Comparison of ENCODE assay signal across 13 cellular contexts in genomic region chr16:67185866-67186134, GRCh38. TPM values are rescaled to one million over a fixed set of nuclear protein-coding genes. Genes with fewer than 3 reads are reported as not detected.
A peak's percentile ranks its signal among the peaks of the same experiment; 100 is the strongest.
DNase-seq lines count a peak whose midpoint lies in the region; ATAC-seq and TF ChIP-seq lines count a peak whose summit lies in the region.
"Had no signal": no experiment of that assay in that cellular context is flagged by ENCODE, and none has a peak within 500 bp of the region (broad histone marks: within the 10 kb centered on the region; RNA-seq: fewer than 3 reads in every experiment).

No MANE protein-coding gene starts in this region.

- H3K4me1 ChIP-seq in PC-3 (ENCODE audit: insufficient read depth, low read length) (peaks cover 38% of the 10 kb centered on the region), hepatocyte (ENCODE audit: insufficient read depth) (peaks cover 11% of the 10 kb centered on the region)

- POLR2A ChIA-PET in PC-3 (lab: Charles Lee; ENCODE audit: unreplicated experiment), result no interaction called here

- TF ChIP-seq CTCF in PC-3 (conservative IDR thresholded peaks at IDR 0.05; ENCODE audit: low read depth, low read length), result no peak
- no peak for TF ChIP-seq CTCF in hepatocyte (IDR thresholded peaks at IDR 0.05; ENCODE audit: poor library complexity)

- no peaks in the 10 kb centered on the region for H3F3A ChIP-seq in PC-3 (ENCODE audit: low read length, unreplicated experiment)

- H3K36me3 ChIP-seq in PC-3 (ENCODE audit: low read depth, low read length) (no peaks in the 10 kb centered on the region), hepatocyte (replicated peaks; ENCODE audit: insufficient read depth, low read depth) (no peaks in the 10 kb centered on the region)
- H3K36me3 ChIP-seq: thoracic aorta had no signal

- peaks cover 2% of the 10 kb centered on the region for H3K36me3 Mint-ChIP-seq in activated naive CD4-positive, alpha-beta T cell treated with anti-CD3 and anti-CD28 coated beads, Interleukin-2, amount 10 ng/mL, durations not matched to agents 7 days and 5 days
- no peaks in the 10 kb centered on the region for H3K36me3 Mint-ChIP-seq in activated naive CD4-positive, alpha-beta T cell treated with anti-CD3 and anti-CD28 coated beads, Interleukin-2, amount 50 U/mL, for 72 hours
- peaks cover 7% of the 10 kb centered on the region for H3K36me3 Mint-ChIP-seq in stimulated activated effector memory CD8-positive, alpha-beta T cell treated with anti-CD3 and anti-CD28 coated beads, Interleukin-12 subunit alpha, Interleukin-12 subunit beta, amount 100 ng/mL, for 72 hours

- H3K9me3 ChIP-seq in PC-3 (ENCODE audit: low read length) (no peaks in the 10 kb centered on the region), hepatocyte (ENCODE audit: low read depth) (no peaks in the 10 kb centered on the region)
- H3K9me3 ChIP-seq: body of pancreas, thoracic aorta had no signal

- H2AFZ ChIP-seq in PC-3 (ENCODE audit: low read length), result no peak overlapping the region
- H2AFZ ChIP-seq in hepatocyte, result no peak overlapping the region

- peak overlapping the region; percentile 89 for H3K4me2 ChIP-seq in PC-3 (ENCODE audit: low read length)
- peak overlapping the region; percentile 87 for H3K4me2 ChIP-seq in hepatocyte

- no peaks in the 10 kb centered on the region for H3K9me3 Mint-ChIP-seq in activated naive CD4-positive, alpha-beta T cell treated with anti-CD3 and anti-CD28 coated beads, Interleukin-2, amount 10 ng/mL, durations not matched to agents 7 days and 5 days
- H3K9me3 Mint-ChIP-seq in activated naive CD4-positive, alpha-beta T cell treated with anti-CD3 and anti-CD28 coated beads, Interleukin-2, amount 50 U/mL, for 72 hours, result no peaks in the 10 kb centered on the region
- H3K9me3 Mint-ChIP-seq in stimulated activated effector memory CD8-positive, alpha-beta T cell treated with anti-CD3 and anti-CD28 coated beads, Interleukin-12 subunit alpha, Interleukin-12 subunit beta, amount 100 ng/mL, for 72 hours, result no peaks in the 10 kb centered on the region
- H3K9me3 Mint-ChIP-seq: effector memory CD8-positive, alpha-beta T cell had no signal

- BruUV-seq in PC-3 (replicated peaks; lab: Mats Ljungman, UMichigan), result no TSS peak

- H3K27ac Mint-ChIP-seq in activated naive CD4-positive, alpha-beta T cell treated with anti-CD3 and anti-CD28 coated beads, Interleukin-2, amount 10 ng/mL, durations not matched to agents 7 days and 5 days, result no peak overlapping the region
- H3K27ac Mint-ChIP-seq in activated naive CD4-positive, alpha-beta T cell treated with anti-CD3 and anti-CD28 coated beads, Interleukin-2, amount 50 U/mL, for 72 hours, result no peak overlapping the region
- H3K27ac Mint-ChIP-seq in stimulated activated effector memory CD8-positive, alpha-beta T cell treated with anti-CD3 and anti-CD28 coated beads, Interleukin-12 subunit alpha, Interleukin-12 subunit beta, amount 100 ng/mL, for 72 hours, result peak overlapping the region; percentile 52

- H3K4me3 ChIP-seq in PC-3 (ENCODE audit: low read length), result peak overlapping the region; percentile 79; the same call in 1 of the 2 replicates
- no peak overlapping the region for H3K4me3 ChIP-seq in hepatocyte
- H3K4me3 ChIP-seq: body of pancreas, GM12878 had no signal

- no peak overlapping the region for H3K27ac ChIP-seq in PC-3 (ENCODE audit: low read length)
- H3K27ac ChIP-seq in hepatocyte, result no peak overlapping the region
- H3K27ac ChIP-seq: body of pancreas, thoracic aorta had no signal

- H4K20me1 ChIP-seq in PC-3 (ENCODE audit: low read length) (no peaks in the 10 kb centered on the region), hepatocyte (ENCODE audit: insufficient read depth, poor library complexity, severe bottlenecking) (no peaks in the 10 kb centered on the region)

- WGBS in hepatocyte (ENCODE audit: low lambda C conversion rate, missing lambda C conversion rate), result 62% methylated on average over 3 of the region's 3 CpGs

- H3K4me3 Mint-ChIP-seq in activated naive CD4-positive, alpha-beta T cell treated with anti-CD3 and anti-CD28 coated beads, Interleukin-2, amount 10 ng/mL, durations not matched to agents 7 days and 5 days, result peak overlapping the region; percentile 74
- no peak overlapping the region for H3K4me3 Mint-ChIP-seq in stimulated activated effector memory CD8-positive, alpha-beta T cell treated with anti-CD3 and anti-CD28 coated beads, Interleukin-12 subunit alpha, Interleukin-12 subunit beta, amount 100 ng/mL, for 72 hours
- H3K4me3 Mint-ChIP-seq: effector memory CD8-positive, alpha-beta T cell had no signal

- ATAC-seq in activated naive CD4-positive, alpha-beta T cell treated with anti-CD3 and anti-CD28 coated beads, Interleukin-2, amount 50 U/mL, for 72 hours, result no peak
- ATAC-seq in PC-3, result no peak
- ATAC-seq in stimulated activated effector memory CD8-positive, alpha-beta T cell treated with anti-CD3 and anti-CD28 coated beads, Interleukin-12 subunit alpha, Interleukin-12 subunit beta, amount 100 ng/mL, for 72 hours, result no peak

- H3K27me3 Mint-ChIP-seq in activated naive CD4-positive, alpha-beta T cell treated with anti-CD3 and anti-CD28 coated beads, Interleukin-2, amount 10 ng/mL, durations not matched to agents 7 days and 5 days, result peaks cover 35% of the 10 kb centered on the region
- H3K27me3 Mint-ChIP-seq: effector memory CD8-positive, alpha-beta T cell had no signal

- H3K9me2 ChIP-seq in PC-3 (replicated peaks; ENCODE audit: low read length) (no peaks in the 10 kb centered on the region), hepatocyte (replicated peaks; ENCODE audit: insufficient read depth) (no peaks in the 10 kb centered on the region)

- CTCF ChIA-PET in activated naive CD4-positive, alpha-beta T cell treated with anti-CD3 and anti-CD28 coated beads, Interleukin-2, amount 10 ng/mL, durations not matched to agents 7 days and 5 days (lab: Charles Lee), result interaction anchor here (0.9 to 4.9 kb wide), 21 partner anchors 8 to 290 kb away, joined by 3 to 43 read pairs (median 7); partner anchors contain the start of genes B3GNT9, ELMO3, FBXL8 and FHOD1
- CTCF ChIA-PET in PC-3 (lab: Charles Lee), result interaction anchor here (1.2 to 1.5 kb wide), 2 partner anchors 70 to 168 kb away, joined by 3 to 5 read pairs; no protein-coding TSS in a partner anchor

- intact Hi-C loops in PC-3 (cut with micrococcal nuclease), result loop anchor here (1.0 kb wide), 1 partner anchor 231 kb away; no protein-coding TSS in a partner anchor

- H3K9ac ChIP-seq in PC-3 (ENCODE audit: low read length), result no peak overlapping the region

- H3K27me3 ChIP-seq in PC-3 (ENCODE audit: low read length) (no peaks in the 10 kb centered on the region), hepatocyte (no peaks in the 10 kb centered on the region)
- H3K27me3 ChIP-seq: body of pancreas had no signal

- no peak for DNase-seq in activated naive CD4-positive, alpha-beta T cell treated with anti-CD3 and anti-CD28 coated beads, Interleukin-2, amount 10 ng/mL, durations not matched to agents 7 days and 5 days
- DNase-seq in activated naive CD4-positive, alpha-beta T cell treated with anti-CD3 and anti-CD28 coated beads, Interleukin-2, amount 50 U/mL, for 72 hours (ENCODE audit: low spot score in 2 of 2), result no peak
- DNase-seq in PC-3 (no peak), hepatocyte (ENCODE audit: low spot score) (no peak), NK-92 (lab: John Stamatoyannopoulos, UW; ENCODE audit: unreplicated experiment) (no peak), ecto neural progenitor cell (ENCODE audit: low spot score) (no peak), dedifferentiated amniotic fluid mesenchymal stem cell (ENCODE audit: extremely low spot score) (no peak)
- no peak for DNase-seq in stimulated activated effector memory CD8-positive, alpha-beta T cell treated with anti-CD3 and anti-CD28 coated beads, Interleukin-12 subunit alpha, Interleukin-12 subunit beta, amount 100 ng/mL, for 72 hours (ENCODE audit: low spot score in 2 of 2)
- DNase-seq: NCI-H446 treated with DMSO at 0.1 percent for 48 hours had no signal

- peaks cover 16% of the 10 kb centered on the region for H3K4me1 Mint-ChIP-seq in activated naive CD4-positive, alpha-beta T cell treated with anti-CD3 and anti-CD28 coated beads, Interleukin-2, amount 10 ng/mL, durations not matched to agents 7 days and 5 days
- H3K4me1 Mint-ChIP-seq in stimulated activated effector memory CD8-positive, alpha-beta T cell treated with anti-CD3 and anti-CD28 coated beads, Interleukin-12 subunit alpha, Interleukin-12 subunit beta, amount 100 ng/mL, for 72 hours, result peaks cover 15% of the 10 kb centered on the region

- peaks cover 22% of the 10 kb centered on the region for H3K79me2 ChIP-seq in PC-3 (ENCODE audit: low read length)
- H3K79me2 ChIP-seq in hepatocyte, result peaks cover 12% of the 10 kb centered on the region

RNA-seq across cellular contexts. Expression of gene MATCAP1, which starts 2.0 kb away (rescaled TPM):
- 10 to 100 TPM; 26.3 to 63.5 TPM for total RNA-seq in activated naive CD4-positive, alpha-beta T cell treated with anti-CD3 and anti-CD28 coated beads, Interleukin-2, amount 50 U/mL, for 72 hours
- total RNA-seq in PC-3 (2014; rRNA removed) (22.6 and 29.6 TPM in 2 replicates), hepatocyte (22.3 and 24.8 TPM in 2 replicates)
- polyA plus RNA-seq in hepatocyte, result 25.4 and 38.5 TPM in 2 replicates

RNA-seq across cellular contexts. Expression of gene EXOC3L1, which starts 4.1 kb away (rescaled TPM):
- total RNA-seq in activated naive CD4-positive, alpha-beta T cell treated with anti-CD3 and anti-CD28 coated beads, Interleukin-2, amount 50 U/mL, for 72 hours, result under 1 TPM in 1 of 2 donors, not detected in 1; 0.36 TPM
- total RNA-seq in PC-3 (2014; rRNA removed), result not detected in 2 replicates
- 0.33 and 3.3 TPM in 2 replicates for total RNA-seq in hepatocyte
- polyA plus RNA-seq in hepatocyte, result 2.0 and 2.6 TPM in 2 replicates
- total RNA-seq: GM12878 had no signal

RNA-seq across cellular contexts. Expression of gene E2F4, which starts 6.2 kb away (rescaled TPM):
- 100 to 1,000 TPM in 1 of 2 donors, 10 to 100 TPM in 1; 71.7 to 104 TPM for total RNA-seq in activated naive CD4-positive, alpha-beta T cell treated with anti-CD3 and anti-CD28 coated beads, Interleukin-2, amount 50 U/mL, for 72 hours
- total RNA-seq in PC-3 (2014; rRNA removed) (86.2 and 107 TPM in 2 replicates), hepatocyte (70.4 and 76.6 TPM in 2 replicates)
- 72.4 and 76.4 TPM in 2 replicates for polyA plus RNA-seq in hepatocyte

RNA-seq across cellular contexts. Expression of gene ELMO3, which starts 13.1 kb away (rescaled TPM):
- total RNA-seq in activated naive CD4-positive, alpha-beta T cell treated with anti-CD3 and anti-CD28 coated beads, Interleukin-2, amount 50 U/mL, for 72 hours, result 1 to 10 TPM; 4.0 to 7.0 TPM
- total RNA-seq in PC-3 (2014; rRNA removed) (1.6 and 2.2 TPM in 2 replicates), hepatocyte (18.5 and 18.7 TPM in 2 replicates)
- polyA plus RNA-seq in hepatocyte, result 14.5 and 18.3 TPM in 2 replicates

RNA-seq across cellular contexts. Expression of gene NOL3, which starts 15.5 kb away (rescaled TPM):
- total RNA-seq in activated naive CD4-positive, alpha-beta T cell treated with anti-CD3 and anti-CD28 coated beads, Interleukin-2, amount 50 U/mL, for 72 hours, result 10 to 100 TPM in 1 of 2 donors, 1 to 10 TPM in 1; 9.2 to 43.4 TPM
- total RNA-seq in PC-3 (2014; rRNA removed) (64.5 and 91.6 TPM in 2 replicates), hepatocyte (8.1 and 9.3 TPM in 2 replicates)
- 10.9 and 11.0 TPM in 2 replicates for polyA plus RNA-seq in hepatocyte
